ENCODE assay signal across 15 cellular contexts in the genomic region with DNA sequence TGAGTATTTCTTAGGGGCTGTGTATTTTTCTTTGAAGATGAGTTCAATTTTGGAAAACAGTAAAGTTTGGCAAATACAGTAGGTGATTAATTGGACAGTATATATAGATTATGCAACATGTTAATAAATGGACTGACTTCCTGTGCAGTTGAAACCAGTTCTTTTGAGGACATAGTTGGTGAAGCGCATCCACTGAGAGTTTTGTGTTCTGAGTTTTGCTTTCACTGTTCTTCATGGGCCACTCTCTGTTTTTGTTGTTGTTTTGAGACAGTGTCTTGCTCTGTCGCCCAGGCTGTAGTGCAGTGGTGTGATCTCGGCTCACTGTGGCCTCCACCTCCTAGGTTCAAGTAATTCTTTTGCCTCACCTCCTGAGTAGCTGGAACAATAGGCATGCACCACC.
A peak's percentile ranks its signal among the peaks of the same experiment; 100 is the strongest.
DNase-seq lines count a peak whose midpoint lies in the region; ATAC-seq and TF ChIP-seq lines count a peak whose summit lies in the region.
"Had no signal": no experiment of that assay in that cellular context is flagged by ENCODE, and none has a peak within 500 bp of the region (broad histone marks: within the 10 kb centered on the region; RNA-seq: fewer than 3 reads in every experiment).

No MANE protein-coding gene starts in this region.

- DNase-seq in GM13976 (ENCODE audit: low spot score): no peak
- DNase-seq in MCF 10A (ENCODE audit: unreplicated experiment): no peak
- no peak for DNase-seq in DMS79 (lab: John Stamatoyannopoulos, UW)
- DNase-seq in NCI-H1417 treated with DMSO at 0.1 percent for 48 hours (lab: John Stamatoyannopoulos, UW): no peak
- DNase-seq: ACHN, activated gamma-delta T cell treated with Interleukin-2 at 50 U/mL for 16 hours, cortex of kidney, posterior cingulate gyrus, substantia nigra had no signal

- H3K9me3 Mint-ChIP-seq in MCF 10A (ENCODE audit: unreplicated experiment): no peaks in the 10 kb centered on the region

- POLR2A ChIA-PET in MCF 10A (lab: Yijun Ruan, JAX): no interaction called here

- TF ChIP-seq CTCF in GM13976 (IDR thresholded peaks at IDR 0.05; ENCODE audit: borderline replicate concordance, control extremely low read depth, extremely low read depth, insufficient read depth, missing control alignments) (no peak), MCF 10A (IDR thresholded peaks at IDR 0.05; ENCODE audit: unreplicated experiment) (no peak)

- no peak overlapping the region for H3K4me3 Mint-ChIP-seq in MCF 10A (ENCODE audit: unreplicated experiment)

- ATAC-seq in GM18511 (IDR thresholded peaks at IDR 0.05; ENCODE audit: unreplicated experiment) (peak; percentile 94), GM19455 (IDR thresholded peaks at IDR 0.05; ENCODE audit: unreplicated experiment) (peak; percentile 61), HG02759 (IDR thresholded peaks at IDR 0.05; ENCODE audit: unreplicated experiment) (peak; percentile 89), HG03354 (IDR thresholded peaks at IDR 0.05; ENCODE audit: poor library complexity, severe bottlenecking, unreplicated experiment) (peak; percentile 98)
- ATAC-seq: esophagus mucosa, SK-N-SH treated with all-trans-retinoic acid at 6 μM for 48 hours had no signal

- peaks cover 39% of the 10 kb centered on the region for H3K27me3 Mint-ChIP-seq in MCF 10A (ENCODE audit: insufficient read depth, unreplicated experiment)

- H3K4me1 Mint-ChIP-seq in MCF 10A (ENCODE audit: insufficient read depth, unreplicated experiment): no peaks in the 10 kb centered on the region

- H3K27ac Mint-ChIP-seq in MCF 10A (ENCODE audit: low read depth, unreplicated experiment): no peak overlapping the region

- in situ Hi-C loops in GM13976 (cut with MboI; ENCODE audit: low sequenced_read_pairs, unreplicated experiment): no loop called here

- CTCF ChIA-PET in MCF 10A (lab: Yijun Ruan, JAX): no interaction called here

- intact Hi-C loops in MCF 10A (cut with micrococcal nuclease): no loop called here

- no TSS peak for BruUV-seq in MCF 10A (replicated peaks; lab: Mats Ljungman, UMichigan)

- no peaks in the 10 kb centered on the region for H3K36me3 Mint-ChIP-seq in MCF 10A (ENCODE audit: insufficient read depth, unreplicated experiment)
